Comparison of ENCODE assay signal across 17 cellular contexts in the genomic region with DNA sequence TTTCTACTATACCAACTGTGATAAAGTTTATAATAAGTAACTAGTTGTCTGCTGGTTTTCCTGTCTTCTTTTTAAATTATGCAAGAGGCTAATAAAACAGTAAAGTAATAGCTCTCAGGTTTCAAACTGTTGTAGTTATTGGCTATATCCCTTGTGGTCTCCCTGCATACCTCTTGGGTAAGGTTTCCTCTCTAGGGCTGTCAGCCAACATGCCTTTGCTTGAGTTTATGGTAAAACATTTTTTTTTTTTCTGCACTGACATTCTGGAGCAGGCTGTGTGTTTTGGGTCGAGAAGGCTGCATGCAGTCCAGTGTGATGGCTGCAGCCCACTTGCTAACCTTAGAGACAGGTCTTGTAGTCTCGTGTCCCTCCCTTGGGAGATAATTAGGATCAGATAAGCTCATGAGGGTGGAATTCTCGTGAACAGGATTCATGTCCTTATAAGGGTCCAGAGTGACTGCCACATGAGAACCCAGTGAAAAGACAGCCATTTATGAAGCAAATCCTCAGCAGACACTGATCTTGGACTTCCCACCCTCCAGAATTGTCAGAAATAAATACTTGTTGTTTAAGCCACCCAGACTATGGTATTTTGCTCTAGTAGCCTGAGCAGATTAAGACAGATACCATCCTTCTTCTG.
DNase-seq lines count a peak whose midpoint lies in the region; FAIRE-seq and TF ChIP-seq lines count a peak whose summit lies in the region.
"Had no signal": no experiment of that assay in that cellular context is flagged by ENCODE, and none has a peak within 500 bp of the region (broad histone marks: within the 10 kb centered on the region; RNA-seq: fewer than 3 reads in every experiment).

No MANE protein-coding gene starts in this region.

- peak overlapping the region; percentile 73 for H3K4me2 ChIP-seq in astrocyte (ENCODE audit: low read length)

- no peaks in the 10 kb centered on the region for H3K9me3 ChIP-seq in astrocyte (ENCODE audit: insufficient read depth, low read depth, low read length)
- no peaks in the 10 kb centered on the region for H3K9me3 ChIP-seq in effector memory CD4-positive, alpha-beta T cell (ENCODE audit: control insufficient read depth, low read length)
- H3K9me3 ChIP-seq: colonic mucosa, testis had no signal

- peak overlapping the region; percentile 45 for H2AFZ ChIP-seq in astrocyte (ENCODE audit: low read depth, low read length)

- no peak overlapping the region for H3K4me3 Mint-ChIP-seq in astrocyte (ENCODE audit: unreplicated experiment)
- H3K4me3 Mint-ChIP-seq: IgD-negative memory B cell, memory B cell had no signal

- peak overlapping the region; percentile 64 for H3K27ac Mint-ChIP-seq in astrocyte (ENCODE audit: unreplicated experiment)
- H3K27ac Mint-ChIP-seq: IgD-negative memory B cell, memory B cell, progenitor cell of endocrine pancreas had no signal

- peaks cover 10% of the 10 kb centered on the region for H3K4me1 ChIP-seq in astrocyte (ENCODE audit: insufficient read depth, low read length)
- no peaks in the 10 kb centered on the region for H3K4me1 ChIP-seq in effector memory CD4-positive, alpha-beta T cell (ENCODE audit: control insufficient read depth, insufficient read depth, low read length, poor library complexity, severe bottlenecking)
- H3K4me1 ChIP-seq: colonic mucosa, testis had no signal

- no peaks in the 10 kb centered on the region for H3K36me3 Mint-ChIP-seq in astrocyte (ENCODE audit: low read depth, unreplicated experiment)
- H3K36me3 Mint-ChIP-seq: IgD-negative memory B cell had no signal

- H3K9me3 Mint-ChIP-seq in astrocyte (ENCODE audit: unreplicated experiment) = no peaks in the 10 kb centered on the region

- no peaks in the 10 kb centered on the region for H4K20me1 ChIP-seq in astrocyte (ENCODE audit: insufficient read depth, low read length)

- no peaks in the 10 kb centered on the region for H3K27me3 ChIP-seq in astrocyte (ENCODE audit: insufficient read depth, low read length)
- no peaks in the 10 kb centered on the region for H3K27me3 ChIP-seq in effector memory CD4-positive, alpha-beta T cell (replicated peaks; ENCODE audit: control insufficient read depth, insufficient read depth, low read length, poor library complexity, severe bottlenecking)
- H3K27me3 ChIP-seq: colonic mucosa, testis had no signal

- DNase-seq in ACHN (peak; percentile 65), Kasumi-1 (lab: John Stamatoyannopoulos, UW) (peak; percentile 56 to 69), astrocyte (ENCODE audit: low read depth) (peak; percentile 88), islet precursor cell (peak; percentile 85), NCI-H446 (lab: John Stamatoyannopoulos, UW) (no peak), globus pallidus (ENCODE audit: low spot score) (no peak), retina (no peak)
- DNase-seq in effector memory CD4-positive, alpha-beta T cell = no peak
- DNase-seq: activated CD4-positive, alpha-beta T cell treated with anti-CD3 and anti-CD28 coated beads for 4 hours; activated gamma-delta T cell treated with Interleukin-2 at 50 U/mL for 16 hours; AML-193; colonic mucosa; SHP77; testis had no signal

- no peak overlapping the region for H3K4me3 ChIP-seq in astrocyte (ENCODE audit: insufficient read depth, low read depth, low read length)
- no peak overlapping the region for H3K4me3 ChIP-seq in effector memory CD4-positive, alpha-beta T cell (ENCODE audit: insufficient read depth, low read depth, low read length, poor library complexity, severe bottlenecking)
- H3K4me3 ChIP-seq: colonic mucosa, testis had no signal

- in situ Hi-C loops in ACHN (cut with HindIII; ENCODE audit: low pct_ligation_motif_present, low pct_unique_long_range_greater_than_20kb, low sequenced_read_pairs) = no loop called here

- TF ChIP-seq CTCF in astrocyte (IDR thresholded peaks at IDR 0.05; ENCODE audit: insufficient read depth, low read depth, low read length) = no peak

- H3K79me2 ChIP-seq in astrocyte (ENCODE audit: insufficient read depth, low read length) = no peaks in the 10 kb centered on the region

- no peaks in the 10 kb centered on the region for H3K36me3 ChIP-seq in astrocyte (ENCODE audit: insufficient read depth, low read length)
- H3K36me3 ChIP-seq in effector memory CD4-positive, alpha-beta T cell (ENCODE audit: control insufficient read depth, insufficient read depth, low read length) = no peaks in the 10 kb centered on the region
- H3K36me3 ChIP-seq: colonic mucosa had no signal

- H3K9ac ChIP-seq in astrocyte (ENCODE audit: low read length) = no peak overlapping the region

- FAIRE-seq in astrocyte (lab: Jason Lieb, UNC) = no peak

- H3K4me1 Mint-ChIP-seq in astrocyte (ENCODE audit: low read depth, unreplicated experiment) = peaks cover 13% of the 10 kb centered on the region
- H3K4me1 Mint-ChIP-seq: IgD-negative memory B cell, memory B cell had no signal

- no peaks in the 10 kb centered on the region for H3K27me3 Mint-ChIP-seq in astrocyte (ENCODE audit: low read depth, unreplicated experiment)
- H3K27me3 Mint-ChIP-seq: IgD-negative memory B cell, memory B cell, progenitor cell of endocrine pancreas had no signal

- H3K27ac ChIP-seq in astrocyte (ENCODE audit: low read depth, low read length) = no peak overlapping the region
- no peak overlapping the region for H3K27ac ChIP-seq in effector memory CD4-positive, alpha-beta T cell (ENCODE audit: insufficient read depth, low read length, poor library complexity, severe bottlenecking)
- H3K27ac ChIP-seq: colonic mucosa, testis had no signal

Comparison
In these comparisons a context has a peak if more than half of its experiments do, and no peak if none do; other contexts are left out.
1. DNase-seq: peak in ACHN (single experiment), Kasumi-1 (2 of 2), astrocyte (single experiment) and islet precursor cell (single experiment); none in NCI-H446 (0 of 2), effector memory CD4-positive, alpha-beta T cell (0 of 3), globus pallidus (single experiment) and retina (single experiment).